8 cellular contexts compared by ENCODE assay signal in the genomic region with DNA sequence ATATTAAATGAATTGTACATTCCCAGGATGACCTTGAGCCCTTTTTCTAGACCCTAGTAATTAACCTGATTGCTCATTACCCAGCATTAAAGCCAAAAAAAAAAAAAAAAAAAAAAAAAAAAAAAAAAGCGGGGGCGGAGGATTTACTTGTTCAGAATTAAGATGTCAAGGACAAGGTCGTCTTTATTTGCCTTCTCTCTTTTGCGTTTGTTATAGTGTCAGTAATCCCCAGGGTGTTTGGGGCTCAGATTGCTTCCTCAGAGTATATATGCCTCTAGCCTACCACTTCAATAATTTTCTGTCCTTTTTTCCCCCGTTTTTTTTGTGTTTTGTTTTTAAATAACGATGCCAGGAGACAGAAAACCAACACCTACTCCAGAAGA.
A peak's percentile ranks its signal among the peaks of the same experiment; 100 is the strongest.
DNase-seq lines count a peak whose midpoint lies in the region; ATAC-seq and TF ChIP-seq lines count a peak whose summit lies in the region.

No MANE protein-coding gene starts in this region.

- ATAC-seq in CD8-positive, alpha-beta T cell = no peak
- ATAC-seq in GM19324 (IDR thresholded peaks at IDR 0.05; ENCODE audit: low FRiP score, unreplicated experiment) (peak; percentile 35), HG03280 (IDR thresholded peaks at IDR 0.05; ENCODE audit: unreplicated experiment) (peak; percentile 42)

- no peaks in the 10 kb centered on the region for H3K9me3 ChIP-seq in CD8-positive, alpha-beta T cell (ENCODE audit: low read length)

- peaks cover 36% of the 10 kb centered on the region for H3K4me1 Mint-ChIP-seq in CD8-positive, alpha-beta T cell (ENCODE audit: low read depth)
- H3K4me1 Mint-ChIP-seq in activated naive CD8-positive, alpha-beta T cell (ENCODE audit: low read depth) = peaks cover 47% of the 10 kb centered on the region

- no peak for TF ChIP-seq CTCF in CD8-positive, alpha-beta T cell (IDR thresholded peaks at IDR 0.05)

- no peaks in the 10 kb centered on the region for H3K36me3 ChIP-seq in CD8-positive, alpha-beta T cell (ENCODE audit: insufficient read depth, low read length)

- H3K27ac Mint-ChIP-seq in CD8-positive, alpha-beta T cell = peak overlapping the region; percentile 56
- peak overlapping the region; percentile 95 for H3K27ac Mint-ChIP-seq in activated naive CD8-positive, alpha-beta T cell

- no peak overlapping the region for H3K4me3 ChIP-seq in CD8-positive, alpha-beta T cell (ENCODE audit: low read depth, low read length)

- intact Hi-C loops in CD8-positive, alpha-beta T cell (cut with DNase I, micrococcal nuclease) = loop anchor here (5.0 kb wide), 2 partner anchors 36 to 66 kb away; no protein-coding TSS in a partner anchor

- no peaks in the 10 kb centered on the region for H3K27me3 ChIP-seq in CD8-positive, alpha-beta T cell (ENCODE audit: insufficient read depth, low read length)

- H3K4me3 Mint-ChIP-seq in CD8-positive, alpha-beta T cell = peak overlapping the region; percentile 69
- peak overlapping the region; percentile 88 for H3K4me3 Mint-ChIP-seq in activated naive CD8-positive, alpha-beta T cell

- POLR2A ChIA-PET in CD8-positive, alpha-beta T cell (lab: Charles Lee) = no interaction called here

- H3K4me1 ChIP-seq in CD8-positive, alpha-beta T cell (ENCODE audit: insufficient read depth, low read length) = peaks cover 18% of the 10 kb centered on the region

- DNase-seq in CD8-positive, alpha-beta T cell = no peak
- peak; percentile 56 for DNase-seq in retina
- no peak for DNase-seq in GOT3 (lab: John Stamatoyannopoulos, UW)
- no peak for DNase-seq in NCI-H1048 (lab: John Stamatoyannopoulos, UW)
- no peak for DNase-seq in hepatic stellate cell (ENCODE audit: low spot score)

- H3K27me3 Mint-ChIP-seq in CD8-positive, alpha-beta T cell (ENCODE audit: low read depth) = no peaks in the 10 kb centered on the region
- H3K27me3 Mint-ChIP-seq in activated naive CD8-positive, alpha-beta T cell = no peaks in the 10 kb centered on the region

- CTCF ChIA-PET in CD8-positive, alpha-beta T cell (lab: Charles Lee) = interaction anchor here (1.4 to 2.0 kb wide), 2 partner anchors 20 to 150 kb away, joined by 6 read pairs; no protein-coding TSS in a partner anchor

- H3K27ac ChIP-seq in CD8-positive, alpha-beta T cell (ENCODE audit: low read depth, low read length) = no peak overlapping the region

- H3K9me3 Mint-ChIP-seq in CD8-positive, alpha-beta T cell = no peaks in the 10 kb centered on the region
- H3K9me3 Mint-ChIP-seq in activated naive CD8-positive, alpha-beta T cell (ENCODE audit: low read depth) = no peaks in the 10 kb centered on the region

- H3K36me3 Mint-ChIP-seq in CD8-positive, alpha-beta T cell = no peaks in the 10 kb centered on the region
- H3K36me3 Mint-ChIP-seq in activated naive CD8-positive, alpha-beta T cell = peaks cover 6% of the 10 kb centered on the region
